1 cellular context compared by ENCODE assay signal in the genomic region with DNA sequence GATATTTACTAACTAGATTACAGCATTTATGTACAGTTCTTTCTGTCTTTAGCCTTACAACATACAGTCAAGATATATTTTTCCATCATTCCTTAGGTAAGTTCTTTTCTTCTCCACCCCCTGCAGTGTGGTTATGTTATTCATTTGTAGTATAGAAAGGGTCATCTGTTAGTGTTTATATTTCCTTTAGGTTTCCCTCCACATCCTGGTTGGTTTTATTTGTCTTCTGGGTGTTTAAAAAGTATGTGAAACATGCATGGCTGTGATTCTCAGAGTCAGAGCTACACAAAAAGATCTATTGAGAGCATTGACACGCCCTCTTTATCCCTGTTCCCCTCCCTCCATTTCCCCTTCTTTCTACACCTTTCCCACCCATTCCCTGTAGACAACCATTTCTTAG.
TF ChIP-seq lines count a peak whose summit lies in the region.

No MANE protein-coding gene starts in this region.

TF ChIP-seq in IMR-90, 13 proteins besides CTCF, POLR2A, EP300 and RAD21:
- TF ChIP-seq USF2 (IDR thresholded peaks at IDR 0.05; ENCODE audit: low read depth, low read length) (no peak), RCOR1 (IDR thresholded peaks at IDR 0.05; ENCODE audit: insufficient replicate concordance, low read length) (no peak), MAZ (IDR thresholded peaks at IDR 0.05; ENCODE audit: borderline replicate concordance, low read depth, low read length) (no peak), CEBPB (IDR thresholded peaks at IDR 0.05; ENCODE audit: low read depth, low read length) (no peak), FOS (IDR thresholded peaks at IDR 0.05; ENCODE audit: low read depth, low read length) (no peak), RFX5 (IDR thresholded peaks at IDR 0.05; ENCODE audit: low read depth, low read length) (no peak), MXI1 (IDR thresholded peaks at IDR 0.05; ENCODE audit: borderline replicate concordance, low read depth, low read length) (no peak), BHLHE40 (IDR thresholded peaks at IDR 0.05; ENCODE audit: low read depth, low read length) (no peak), SMC3 (IDR thresholded peaks at IDR 0.05; ENCODE audit: low read depth, low read length) (no peak), CHD1 (IDR thresholded peaks at IDR 0.05; ENCODE audit: low read depth, low read length) (no peak), MAFK (IDR thresholded peaks at IDR 0.05; ENCODE audit: low read depth, low read length) (no peak)
